Comparison of ENCODE assay signal across 8 cellular contexts in the genomic region with DNA sequence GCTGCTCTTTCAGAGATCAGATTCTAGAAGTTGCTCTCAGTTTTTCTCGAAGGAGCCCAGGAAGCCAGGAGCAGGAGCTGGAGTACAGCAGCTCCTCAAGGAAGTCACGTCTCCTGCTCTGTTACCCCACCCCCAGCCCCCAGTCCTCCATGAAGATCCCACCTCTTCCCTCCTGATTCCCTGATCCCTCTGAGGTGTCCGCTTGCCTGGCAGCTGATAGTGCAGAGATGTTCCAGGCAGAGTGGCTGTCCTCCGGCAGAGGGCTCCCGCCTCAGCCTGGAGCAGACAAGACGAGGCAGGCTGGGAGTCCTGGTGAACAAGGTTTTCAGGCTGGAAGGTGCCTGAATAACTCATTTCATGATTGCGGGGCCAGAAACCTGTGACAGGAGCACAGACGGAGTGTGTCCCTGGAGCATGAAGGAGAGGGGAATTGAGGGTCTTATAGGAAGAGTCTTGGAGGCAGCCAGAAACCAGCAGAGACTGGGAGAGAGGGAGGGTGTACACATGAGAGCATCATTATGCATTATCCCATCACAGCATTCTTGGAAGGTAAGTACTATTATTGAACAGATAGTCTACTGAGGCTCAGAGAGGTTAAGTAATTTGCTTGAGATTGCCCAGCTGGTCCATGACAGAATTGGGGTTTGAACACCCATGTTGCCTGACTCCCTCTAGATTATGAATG. TPM values are rescaled to one million over a fixed set of nuclear protein-coding genes. Genes with fewer than 3 reads are reported as not detected.
A peak's percentile ranks its signal among the peaks of the same experiment; 100 is the strongest.
DNase-seq lines count a peak whose midpoint lies in the region; ATAC-seq and TF ChIP-seq lines count a peak whose summit lies in the region.

No MANE protein-coding gene starts in this region.

- H3K9me3 Mint-ChIP-seq in activated T-cell treated with anti-CD3 and anti-CD28 coated beads, Interleukin-2, amount 50 U/mL, for 4 hours, result no peaks in the 10 kb centered on the region
- no peaks in the 10 kb centered on the region for H3K9me3 Mint-ChIP-seq in nephron

- H3K4me3 ChIP-seq in GM06990 (replicated peaks; ENCODE audit: low read depth, low read length), result no peak overlapping the region
- H3K4me3 ChIP-seq in effector memory CD4-positive, alpha-beta T cell (ENCODE audit: insufficient read depth, low read depth, low read length, poor library complexity, severe bottlenecking), result no peak overlapping the region

- no peaks in the 10 kb centered on the region for H3K36me3 Mint-ChIP-seq in activated T-cell treated with anti-CD3 and anti-CD28 coated beads, Interleukin-2, amount 50 U/mL, for 4 hours (ENCODE audit: insufficient read depth)
- H3K36me3 Mint-ChIP-seq in nephron (ENCODE audit: low read depth), result no peaks in the 10 kb centered on the region

- peaks cover 13% of the 10 kb centered on the region for H3K4me1 Mint-ChIP-seq in activated T-cell treated with anti-CD3 and anti-CD28 coated beads, Interleukin-2, amount 50 U/mL, for 4 hours (ENCODE audit: low read depth)
- peaks cover 6% of the 10 kb centered on the region for H3K4me1 Mint-ChIP-seq in nephron

- TF ChIP-seq CTCF in GM06990 (IDR thresholded peaks at IDR 0.05; ENCODE audit: insufficient read depth, low read length, poor library complexity, severe bottlenecking) (peak; percentile 41), foreskin keratinocyte (conservative IDR thresholded peaks at IDR 0.05) (peak; percentile 91), nephron (IDR thresholded peaks at IDR 0.05; ENCODE audit: unreplicated experiment in 3 of 3) (peak; percentile 56 to 71 (median 61))

- no peaks in the 10 kb centered on the region for H3K36me3 ChIP-seq in GM06990 (ENCODE audit: control insufficient read depth, insufficient read depth, low read length)
- no peaks in the 10 kb centered on the region for H3K36me3 ChIP-seq in effector memory CD4-positive, alpha-beta T cell (ENCODE audit: control insufficient read depth, insufficient read depth, low read length)

- no peak overlapping the region for H3K27ac Mint-ChIP-seq in nephron

- H3K9me3 ChIP-seq in effector memory CD4-positive, alpha-beta T cell (ENCODE audit: control insufficient read depth, low read length), result no peaks in the 10 kb centered on the region

- peaks cover 52% of the 10 kb centered on the region for H3K27me3 Mint-ChIP-seq in activated T-cell treated with anti-CD3 and anti-CD28 coated beads, Interleukin-2, amount 50 U/mL, for 4 hours (ENCODE audit: low read depth)
- H3K27me3 Mint-ChIP-seq in nephron (ENCODE audit: low read depth), result peaks cover 66% of the 10 kb centered on the region

- peak overlapping the region; percentile 5 for H3K4me3 Mint-ChIP-seq in activated T-cell treated with anti-CD3 and anti-CD28 coated beads, Interleukin-2, amount 50 U/mL, for 4 hours
- peak overlapping the region; percentile 48 to 50 (median 49) for H3K4me3 Mint-ChIP-seq in nephron

- DNase-seq in GM06990 (ENCODE audit: extremely low read depth, insufficient read length) (no peak), MV-4-11 (lab: John Stamatoyannopoulos, UW) (peak; percentile 44), foreskin keratinocyte (peak; percentile 53 to 73), NCI-H2081 (lab: John Stamatoyannopoulos, UW) (no peak)
- DNase-seq in activated T-cell treated with anti-CD3 and anti-CD28 coated beads, Interleukin-2, amount 50 U/mL, for 4 hours, result no peak
- DNase-seq in effector memory CD4-positive, alpha-beta T cell, result no peak

- ATAC-seq in activated T-cell treated with anti-CD3 and anti-CD28 coated beads, Interleukin-2, amount 50 U/mL, for 4 hours, result peak; percentile 32 to 47
- ATAC-seq in foreskin keratinocyte (peak; percentile 89), GM21619 (IDR thresholded peaks at IDR 0.05; ENCODE audit: unreplicated experiment) (no peak)

- peak overlapping the region; percentile 86 for H3K27ac ChIP-seq in foreskin keratinocyte
- H3K27ac ChIP-seq in effector memory CD4-positive, alpha-beta T cell (ENCODE audit: insufficient read depth, low read length, poor library complexity, severe bottlenecking), result no peak overlapping the region

- peaks cover 3% of the 10 kb centered on the region for H3K27me3 ChIP-seq in GM06990 (replicated peaks; ENCODE audit: control insufficient read depth, insufficient read depth, low read length)
- H3K27me3 ChIP-seq in foreskin keratinocyte, result no peaks in the 10 kb centered on the region
- H3K27me3 ChIP-seq in effector memory CD4-positive, alpha-beta T cell (replicated peaks; ENCODE audit: control insufficient read depth, insufficient read depth, low read length, poor library complexity, severe bottlenecking), result peaks cover 13% of the 10 kb centered on the region

- H3K4me1 ChIP-seq in foreskin keratinocyte, result peaks cover 12% of the 10 kb centered on the region
- no peaks in the 10 kb centered on the region for H3K4me1 ChIP-seq in effector memory CD4-positive, alpha-beta T cell (ENCODE audit: control insufficient read depth, insufficient read depth, low read length, poor library complexity, severe bottlenecking)

RNA-seq across cellular contexts. Expression of a gene that starts 1.2 kb away (rescaled TPM):
- 1 to 10 TPM; 2.3 to 6.5 (median 3.6) TPM for total RNA-seq in activated T-cell treated with anti-CD3 and anti-CD28 coated beads, Interleukin-2, amount 50 U/mL, for 4 hours
- 9.7 and 11.3 TPM in 2 replicates for total RNA-seq in foreskin keratinocyte
- polyA plus RNA-seq in foreskin keratinocyte, result 3.3 and 3.6 TPM in 2 replicates

Comparison
In these comparisons a context has a peak if more than half of its experiments do, and no peak if none do; other contexts are left out.
1. DNase-seq: peak in MV-4-11 (single experiment) and foreskin keratinocyte (2 of 2); none in GM06990 (single experiment), activated T-cell treated with anti-CD3 and anti-CD28 coated beads, Interleukin-2, amount 50 U/mL, for 4 hours (single experiment), NCI-H2081 (0 of 2) and effector memory CD4-positive, alpha-beta T cell (0 of 3).
2. CTCF ChIP-seq: peak in every context shown above with its lines; median percentile 91 in foreskin keratinocyte; 61 in nephron; 41 in GM06990.